Comparison of ENCODE assay signal across 9 cellular contexts in genomic region chr3:5190147-5190791, GRCh38. TPM values are rescaled to one million over a fixed set of nuclear protein-coding genes. Genes with fewer than 3 reads are reported as not detected.
DNase-seq lines count a peak whose midpoint lies in the region; ATAC-seq and TF ChIP-seq lines count a peak whose summit lies in the region.
"Had no signal": no experiment of that assay in that cellular context is flagged by ENCODE, and none has a peak within 500 bp of the region (broad histone marks: within the 10 kb centered on the region; RNA-seq: fewer than 3 reads in every experiment).

No MANE protein-coding gene starts in this region.

- H2BK5ac ChIP-seq in H9 (ENCODE audit: insufficient read length, low read length) = no peak overlapping the region

- no peak overlapping the region for H3K23ac ChIP-seq in H9 (ENCODE audit: insufficient read length, low read depth, low read length)

- H3K79me1 ChIP-seq in H9 (ENCODE audit: insufficient read depth, low read depth, low read length, poor library complexity, severe bottlenecking) = peaks cover 4% of the 10 kb centered on the region

- no peak overlapping the region for H3K9ac ChIP-seq in H9 (ENCODE audit: extremely low read depth, insufficient read length, low read length)

- H2AK5ac ChIP-seq in H9 (ENCODE audit: insufficient read length, low read length) = no peak overlapping the region

- H4K91ac ChIP-seq in H9 (ENCODE audit: insufficient read length, low read depth, low read length) = no peak overlapping the region

- H4K8ac ChIP-seq in H9 (replicated peaks; ENCODE audit: insufficient read length, low read depth, low read length) = no peak overlapping the region

- in situ Hi-C loops in ACHN (cut with HindIII; ENCODE audit: low pct_ligation_motif_present, low pct_unique_long_range_greater_than_20kb, low sequenced_read_pairs) = no loop called here

- H3T11ph ChIP-seq in H9 (ENCODE audit: low read length) = no peak overlapping the region

- H3K27ac Mint-ChIP-seq in H9 = 0 out of 7 replicates have a peak overlapping the region, but pooled peaks of 1 of the 3 experiments have one; percentile 18
- H3K27ac Mint-ChIP-seq in activated naive CD8-positive, alpha-beta T cell treated with anti-CD3 and anti-CD28 coated beads for 36 hours = peak overlapping the region; percentile 89

- no peak overlapping the region for H3K27ac ChIP-seq in H9 (ENCODE audit: insufficient read length, low read depth, low read length)

- H3K9me3 Mint-ChIP-seq in H9 = no peaks in the 10 kb centered on the region
- H3K9me3 Mint-ChIP-seq in activated naive CD8-positive, alpha-beta T cell treated with anti-CD3 and anti-CD28 coated beads for 36 hours = peaks cover 4% of the 10 kb centered on the region

- H3K36me3 Mint-ChIP-seq in H9 (ENCODE audit: insufficient read depth in 1 of 3, low read depth in 3 of 3) = peaks cover 8 to 13% (median 11%) of the 10 kb centered on the region in 3 experiments; a peak in 6 of 7 replicates
- H3K36me3 Mint-ChIP-seq in activated naive CD8-positive, alpha-beta T cell treated with anti-CD3 and anti-CD28 coated beads for 36 hours = peaks cover 60% of the 10 kb centered on the region

- peaks cover 10% of the 10 kb centered on the region for H3K23me2 ChIP-seq in H9 (ENCODE audit: insufficient read length, low read depth, low read length, poor library complexity, severe bottlenecking)

- H3K79me2 ChIP-seq in H9 (ENCODE audit: insufficient read depth, low read length) = peaks cover 12% of the 10 kb centered on the region; the same call in 1 of the 2 replicates

- peak overlapping the region in 1 of 2 experiments; percentile 97; a peak in 3 of 5 replicates for H3K4me3 Mint-ChIP-seq in H9
- peak overlapping the region; percentile 98 for H3K4me3 Mint-ChIP-seq in activated naive CD8-positive, alpha-beta T cell treated with anti-CD3 and anti-CD28 coated beads for 36 hours

- H3K4me2 ChIP-seq in H9 (ENCODE audit: insufficient read depth, insufficient read length, low read length) = peak overlapping the region; percentile 36

- no peak overlapping the region for H4K5ac ChIP-seq in H9 (ENCODE audit: insufficient read length, low read depth, low read length)

- TF ChIP-seq CTCF in AG10803 (conservative IDR thresholded peaks at IDR 0.05; ENCODE audit: low read length) (no peak), H9 (conservative IDR thresholded peaks at IDR 0.05) (no peak)

- no peaks in the 10 kb centered on the region for H4K20me1 ChIP-seq in H9 (ENCODE audit: control insufficient read depth, insufficient read depth, insufficient read length)

- H3K56ac ChIP-seq in H9 (ENCODE audit: insufficient read length, low read depth, low read length) = no peak overlapping the region

- H3K9me3 ChIP-seq in H9 (ENCODE audit: control insufficient read depth, low read depth, low read length) (no peaks in the 10 kb centered on the region), mononuclear cell (ENCODE audit: low read depth, low read length) (no peaks in the 10 kb centered on the region)

- H3K4me1 Mint-ChIP-seq in H9 = peaks cover 30 to 41% of the 10 kb centered on the region in 2 experiments
- H3K4me1 Mint-ChIP-seq in activated naive CD8-positive, alpha-beta T cell treated with anti-CD3 and anti-CD28 coated beads for 36 hours = peaks cover 57% of the 10 kb centered on the region

- H2BK12ac ChIP-seq in H9 (ENCODE audit: insufficient read length, low read depth, low read length) = no peak overlapping the region

- DNase-seq in AG10803 (ENCODE audit: low read depth) = no peak
- DNase-seq in H9 = no peak
- DNase-seq in activated naive CD8-positive, alpha-beta T cell treated with anti-CD3 and anti-CD28 coated beads for 36 hours = no peak
- DNase-seq in kidney tubule cell (ENCODE audit: low spot score) = no peak
- no peak for DNase-seq in ACHN

- H3K14ac ChIP-seq in H9 (ENCODE audit: insufficient read depth, low read length) = no peak overlapping the region

- peaks cover 6% of the 10 kb centered on the region; the same call in 1 of the 2 replicates for H3K4me1 ChIP-seq in H9 (ENCODE audit: insufficient read depth, low read length)
- peaks cover 82% of the 10 kb centered on the region for H3K4me1 ChIP-seq in mononuclear cell (ENCODE audit: insufficient read depth, low read length)

- H3K27me3 ChIP-seq in H9 (ENCODE audit: insufficient read depth, low read length) (no peaks in the 10 kb centered on the region), mononuclear cell (ENCODE audit: insufficient read depth, low read length) (no peaks in the 10 kb centered on the region)

- no peak overlapping the region for H3K4ac ChIP-seq in H9 (ENCODE audit: low read depth, low read length)

- no peak overlapping the region for H2BK15ac ChIP-seq in H9 (ENCODE audit: low read depth, low read length)

- no peak overlapping the region for H3K18ac ChIP-seq in H9 (ENCODE audit: insufficient read length, low read depth, low read length)

- no peak overlapping the region for H2BK120ac ChIP-seq in H9 (ENCODE audit: low read depth, low read length, poor library complexity, severe bottlenecking)

- H3K4me3 ChIP-seq in AG10803 (ENCODE audit: low read length) = peak overlapping the region; percentile 2; the same call in 1 of the 2 replicates
- H3K4me3 ChIP-seq in mononuclear cell (ENCODE audit: low read length) = peak overlapping the region; percentile 99

- H2BK20ac ChIP-seq in H9 (ENCODE audit: low read depth, low read length, poor library complexity, severe bottlenecking) = no peak overlapping the region

- WGBS in H9 (ENCODE audit: extremely low coverage, insufficient read length, low lambda C conversion rate) = no CpG with 5 or more reads among the region's 7 CpGs

- H2AFZ ChIP-seq in H9 (ENCODE audit: low read length) = no peak overlapping the region

- H3K27me3 Mint-ChIP-seq in H9 (ENCODE audit: low read depth) = peaks cover 5% of the 10 kb centered on the region
- no peaks in the 10 kb centered on the region for H3K27me3 Mint-ChIP-seq in activated naive CD8-positive, alpha-beta T cell treated with anti-CD3 and anti-CD28 coated beads for 36 hours

- ATAC-seq in GM21619 (IDR thresholded peaks at IDR 0.05; ENCODE audit: unreplicated experiment) = no peak
- no peak for ATAC-seq in HG03135 (IDR thresholded peaks at IDR 0.05; ENCODE audit: unreplicated experiment)
- ATAC-seq: HCT116 had no signal

RNA-seq across cellular contexts. Expression of gene EDEM1, which starts 2.8 kb away (rescaled TPM):
- total RNA-seq in H9 (2021) (11.6 and 11.7 TPM in 2 replicates), mononuclear cell (120 TPM)
- 100 to 1,000 TPM; 132 to 133 TPM for total RNA-seq in activated naive CD8-positive, alpha-beta T cell treated with anti-CD3 and anti-CD28 coated beads for 36 hours
